ENCODE assay signal across 26 cellular contexts in genomic region chr4:88881227-88881569, GRCh38.
DNase-seq lines count a peak whose midpoint lies in the region; ATAC-seq and TF ChIP-seq lines count a peak whose summit lies in the region.
"Had no signal": no experiment of that assay in that cellular context is flagged by ENCODE, and none has a peak within 500 bp of the region (broad histone marks: within the 10 kb centered on the region; RNA-seq: fewer than 3 reads in every experiment).

No MANE protein-coding gene starts in this region.

- no peak overlapping the region for H3K4me3 ChIP-seq in aorta (ENCODE audit: low read length in 2 of 2)
- H3K4me3 ChIP-seq: body of pancreas, GM23248, pancreas had no signal

- peak overlapping the region; percentile 1 for H3K4me3 Mint-ChIP-seq in nephron progenitor cell
- H3K4me3 Mint-ChIP-seq: activated CD4-positive, alpha-beta memory T cell treated with anti-CD3 and anti-CD28 coated beads, Interleukin-2, amount 10 ng/mL, durations not matched to agents 7 days and 5 days; activated naive CD8-positive, alpha-beta T cell treated with anti-CD3 and anti-CD28 coated beads, Interleukin-2, amount 50 U/mL, for 24 hours; CD8-positive, alpha-beta T cell; natural killer cell treated with Interleukin-12 subunit alpha and Interleukin-12 subunit beta and Interleukin-15 and Interleukin-18, amount 100 ng/mL, for 72 hours; type B pancreatic cell had no signal

- ATAC-seq in aorta (ENCODE audit: low FRiP score) = no peak
- ATAC-seq: activated CD4-positive, CD25-positive, alpha-beta regulatory T cell treated with anti-CD3 and anti-CD28 coated beads, Interleukin-2, amount 50 U/mL, for 24 hours; activated naive CD8-positive, alpha-beta T cell treated with anti-CD3 and anti-CD28 coated beads, Interleukin-2, amount 50 U/mL, for 24 hours; body of pancreas; CD8-positive, alpha-beta T cell; natural killer cell treated with Interleukin-12 subunit alpha and Interleukin-12 subunit beta and Interleukin-15 and Interleukin-18, amount 100 ng/mL, for 72 hours; pancreas had no signal

- intact Hi-C loops in aorta (cut with DNase I) = no loop called here

- H3K36me3 Mint-ChIP-seq in nephron progenitor cell (ENCODE audit: low read depth) = peaks cover 60% of the 10 kb centered on the region
- H3K36me3 Mint-ChIP-seq: CD8-positive, alpha-beta T cell; natural killer cell treated with Interleukin-12 subunit alpha and Interleukin-12 subunit beta and Interleukin-15 and Interleukin-18, amount 100 ng/mL, for 72 hours; type B pancreatic cell had no signal

- H3K36me3 ChIP-seq in aorta (ENCODE audit: control insufficient read depth in 1 of 2, insufficient read depth in 2 of 2, low read length in 1 of 2) = no peaks in the 10 kb centered on the region
- H3K36me3 ChIP-seq: pancreas had no signal

- no peaks in the 10 kb centered on the region for H3K27me3 ChIP-seq in aorta (ENCODE audit: control insufficient read depth in 1 of 2, insufficient read depth in 2 of 2, low read length in 1 of 2)
- H3K27me3 ChIP-seq: body of pancreas, pancreas had no signal

- peaks cover 23% of the 10 kb centered on the region for H3K4me1 Mint-ChIP-seq in nephron progenitor cell
- H3K4me1 Mint-ChIP-seq: activated CD4-positive, alpha-beta memory T cell treated with anti-CD3 and anti-CD28 coated beads, Interleukin-2, amount 10 ng/mL, durations not matched to agents 7 days and 5 days; activated naive CD8-positive, alpha-beta T cell treated with anti-CD3 and anti-CD28 coated beads, Interleukin-2, amount 50 U/mL, for 24 hours had no signal

- DNase-seq in H4 (ENCODE audit: low spot score) = peak; percentile 70
- peak; percentile 6 for DNase-seq in NCI-H128 (lab: John Stamatoyannopoulos, UW; ENCODE audit: unreplicated experiment)
- DNase-seq in central memory CD4-positive, alpha-beta T cell = peak; percentile 6
- no peak for DNase-seq in nephron progenitor cell
- no peak for DNase-seq in effector CD8-positive, alpha-beta T cell (lab: John Stamatoyannopoulos, UW)
- no peak for DNase-seq in NCI-H2171 (lab: John Stamatoyannopoulos, UW)
- no peak for DNase-seq in aorta
- no peak for DNase-seq in NK-92 treated with Interleukin-12 subunit alpha and Interleukin-12 subunit beta, amount 100 ng/mL, for 24 hours (lab: John Stamatoyannopoulos, UW)
- DNase-seq: activated CD4-positive, alpha-beta memory T cell treated with anti-CD3 and anti-CD28 coated beads, Interleukin-2, amount 10 ng/mL, durations not matched to agents 7 days and 5 days; activated gamma-delta T cell treated with Interleukin-2 at 50 U/mL for 16 hours; activated naive CD8-positive, alpha-beta T cell treated with anti-CD3 and anti-CD28 coated beads, Interleukin-2, amount 50 U/mL, for 24 hours; activated T-cell treated with anti-CD3 and anti-CD28 coated beads, Interleukin-2, amount 50 U/mL, for 1 hour; body of pancreas; CD8-positive, alpha-beta T cell; DMS 273 treated with DMSO at 0.1 percent for 48 hours; effector CD4-positive, alpha-beta T cell; erythroblast; foreskin fibroblast; GM23248; NCI-H2029 treated with DMSO at 0.1 percent for 48 hours; OCI-M1; pancreas; SHP77 had no signal

- WGBS in aorta, 2 donors = 86 to 91% methylated on average over 2 of the region's 2 CpGs

- TF ChIP-seq CTCF in nephron progenitor cell (IDR thresholded peaks at IDR 0.05) = no peak

- H3K27me3 Mint-ChIP-seq in nephron progenitor cell (ENCODE audit: low read depth, poor library complexity) = peaks cover 2% of the 10 kb centered on the region
- H3K27me3 Mint-ChIP-seq: type B pancreatic cell had no signal

- H3K9me3 ChIP-seq in aorta (ENCODE audit: control insufficient read depth, low read length) = no peaks in the 10 kb centered on the region
- H3K9me3 ChIP-seq: body of pancreas, pancreas had no signal

- no peak overlapping the region for H3K27ac ChIP-seq in aorta (ENCODE audit: low read depth in 1 of 2, low read length in 2 of 2)
- H3K27ac ChIP-seq: body of pancreas, GM23248, pancreas had no signal

- H3K27ac Mint-ChIP-seq in nephron progenitor cell = peak overlapping the region; percentile 96
- H3K27ac Mint-ChIP-seq: activated CD4-positive, alpha-beta memory T cell treated with anti-CD3 and anti-CD28 coated beads, Interleukin-2, amount 10 ng/mL, durations not matched to agents 7 days and 5 days; activated naive CD8-positive, alpha-beta T cell treated with anti-CD3 and anti-CD28 coated beads, Interleukin-2, amount 50 U/mL, for 24 hours; CD8-positive, alpha-beta T cell; natural killer cell treated with Interleukin-12 subunit alpha and Interleukin-12 subunit beta and Interleukin-15 and Interleukin-18, amount 100 ng/mL, for 72 hours; type B pancreatic cell had no signal

- H3K9me3 Mint-ChIP-seq in nephron progenitor cell = peaks cover 60% of the 10 kb centered on the region
- H3K9me3 Mint-ChIP-seq: activated CD4-positive, alpha-beta memory T cell treated with anti-CD3 and anti-CD28 coated beads, Interleukin-2, amount 10 ng/mL, durations not matched to agents 7 days and 5 days; activated naive CD8-positive, alpha-beta T cell treated with anti-CD3 and anti-CD28 coated beads, Interleukin-2, amount 50 U/mL, for 24 hours; CD8-positive, alpha-beta T cell; natural killer cell treated with Interleukin-12 subunit alpha and Interleukin-12 subunit beta and Interleukin-15 and Interleukin-18, amount 100 ng/mL, for 72 hours had no signal

- H3K4me1 ChIP-seq in aorta (ENCODE audit: control insufficient read depth in 1 of 2, insufficient read depth in 2 of 2, low read length in 2 of 2) = peaks cover 0 to 3% of the 10 kb centered on the region in 2 donors

Comparison
In these comparisons a context has a peak if more than half of its experiments do, and no peak if none do; other contexts are left out.
1. DNase-seq: peak in H4 (single experiment), NCI-H128 (single experiment) and central memory CD4-positive, alpha-beta T cell (single experiment); none in nephron progenitor cell (single experiment), effector CD8-positive, alpha-beta T cell (single experiment), NCI-H2171 (single experiment), aorta (0 of 2) and NK-92 treated with Interleukin-12 subunit alpha and Interleukin-12 subunit beta, amount 100 ng/mL, for 24 hours (single experiment).